Comparison of ENCODE assay signal across 11 cellular contexts in the genomic region with DNA sequence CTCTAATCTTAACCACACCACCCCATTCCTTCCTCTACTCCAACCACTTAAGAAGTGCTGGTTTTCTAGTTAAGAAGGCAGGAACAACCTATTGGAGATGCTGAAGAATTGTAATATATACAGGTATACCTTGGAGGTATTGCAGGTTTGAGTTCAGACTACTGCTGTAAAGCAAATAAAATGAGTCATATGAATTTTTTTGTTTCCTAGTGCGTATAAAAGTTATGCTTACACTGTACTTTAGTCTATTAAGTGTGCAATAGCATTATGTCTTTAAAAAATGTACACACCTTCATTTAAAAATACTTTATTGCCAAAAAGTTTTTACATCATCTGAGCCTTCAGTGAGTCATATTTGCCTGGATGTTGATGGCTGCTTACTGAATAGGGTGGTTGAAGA. TPM values are rescaled to one million over a fixed set of nuclear protein-coding genes. Genes with fewer than 3 reads are reported as not detected.
"Had no signal": no experiment of that assay in that cellular context is flagged by ENCODE, and none has a peak within 500 bp of the region (broad histone marks: within the 10 kb centered on the region; RNA-seq: fewer than 3 reads in every experiment).

No MANE protein-coding gene starts in this region.

- H3K36me3 ChIP-seq: HAP-1 had no signal

- H3K4me3 Mint-ChIP-seq: HFFc6, IgD-negative memory B cell had no signal

- H3K27ac Mint-ChIP-seq: HFFc6, IgD-negative memory B cell had no signal

- H3K4me3 ChIP-seq: GM23248, HAP-1 had no signal

- H3K27ac ChIP-seq: GM23248, HL-60 had no signal

- H3K9me3 Mint-ChIP-seq: HFFc6 had no signal

- H3K9me3 ChIP-seq: HAP-1 had no signal

- H3K4me1 Mint-ChIP-seq: IgD-negative memory B cell had no signal

- DNase-seq: GM23248, GOT3, H7, HFFc6 had no signal

- ATAC-seq: HCT116, HepG2 had no signal

- H3K36me3 Mint-ChIP-seq: IgD-negative memory B cell had no signal

- H3K4me1 ChIP-seq: HAP-1 had no signal

RNA-seq across cellular contexts. Expression of a gene that starts 22.5 kb away (rescaled TPM):
- total RNA-seq: GM23248, H4, H7, HepG2, HFFc6, HT1080 had no signal
